24 cellular contexts compared by ENCODE assay signal in the genomic region with DNA sequence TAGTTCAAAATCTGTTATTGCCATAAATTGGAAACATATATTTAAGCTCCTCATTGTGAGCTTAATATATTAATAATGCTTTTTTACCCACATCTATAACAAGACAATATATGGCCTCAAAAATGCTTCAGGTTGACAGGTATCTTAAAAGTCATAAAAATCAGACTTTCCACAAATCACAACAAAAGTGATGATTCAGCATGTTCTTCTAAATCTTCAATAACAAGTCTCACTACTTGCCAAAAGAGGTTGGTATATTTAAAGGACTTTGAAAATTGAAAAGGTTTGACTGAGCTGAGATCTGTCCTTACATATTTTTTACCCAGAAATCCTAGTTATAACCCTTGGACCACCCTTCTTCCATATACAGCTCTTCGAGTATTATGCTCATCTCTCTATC.
"Had no signal": no experiment of that assay in that cellular context is flagged by ENCODE, and none has a peak within 500 bp of the region (broad histone marks: within the 10 kb centered on the region; RNA-seq: fewer than 3 reads in every experiment).

No MANE protein-coding gene starts in this region.

- H3K4me2 ChIP-seq: KMS-11, SK-N-SH had no signal

- FAIRE-seq: HTR-8/SVneo, RCC 7860 had no signal

- DNase-seq: Kasumi-1, MM.1S, NCI-H1092 treated with DMSO at 0.1 percent for 48 hours, NCI-H1436, NCI-H187, NCI-H2029, NCI-H2081 treated with DMSO at 0.1 percent for 48 hours, NCI-H2171, NCI-H226, NCI-H446, NCI-H510A, NCI-H524 treated with DMSO at 0.1 percent for 48 hours, NCI-H69, NCI-H774, Right ventricle myocardium superior, RPMI8226, SIG-M5, SK-N-SH, SW 1271 had no signal

- H3K27ac ChIP-seq: HL-60, KMS-11, SJSA1 had no signal

- H3K9me3 ChIP-seq: SJSA1, SK-N-SH had no signal

- H3K4me1 ChIP-seq: SJSA1 had no signal

- H3K4me3 ChIP-seq: SJSA1 had no signal

- H3K9ac ChIP-seq: KMS-11, SK-N-SH had no signal

- H3K27me3 ChIP-seq: SJSA1 had no signal
